In the genomic region with DNA sequence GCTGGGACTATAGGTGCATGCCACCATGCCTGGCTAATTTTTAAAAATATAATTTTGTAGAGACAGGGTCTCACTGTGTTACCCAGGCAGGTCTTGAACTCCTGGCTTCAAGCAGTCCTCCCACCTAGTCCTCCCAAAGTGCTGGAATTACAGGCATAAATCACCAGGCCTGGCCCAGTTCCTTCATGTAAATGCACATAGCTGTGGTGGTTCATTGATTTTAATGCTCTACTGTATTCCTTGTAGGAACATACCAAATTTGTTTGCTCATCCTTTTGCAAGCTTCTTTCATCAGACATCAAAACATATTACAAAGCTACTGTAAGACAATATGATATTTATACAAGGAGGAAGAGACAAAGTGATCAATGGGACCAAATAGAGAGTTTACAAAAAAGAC, we compare ENCODE assay signal across 22 cellular contexts.
"Had no signal": no experiment of that assay in that cellular context is flagged by ENCODE, and none has a peak within 500 bp of the region (broad histone marks: within the 10 kb centered on the region; RNA-seq: fewer than 3 reads in every experiment).

No MANE protein-coding gene starts in this region.

- H3K27me3 Mint-ChIP-seq: dendritic cell treated with granulocyte-macrophage colony-stimulating factor and Interleukin-4, amounts not matched to agents 40 ng/mL and 50 ng/mL, for 4 days; effector memory CD8-positive, alpha-beta T cell; stimulated activated naive B cell treated with anti-CD40 and anti-IgM and Interleukin-4, amounts not matched to agents 10 μg/mL and 1 μg/mL and 100 μg/mL, for 72 hours; stimulated activated naive CD8-positive, alpha-beta T cell treated with anti-CD3 and anti-CD28 coated beads, Interleukin-15, amount 100 ng/mL, for 72 hours had no signal

- H3K9me3 Mint-ChIP-seq: dendritic cell treated with granulocyte-macrophage colony-stimulating factor and Interleukin-4, amounts not matched to agents 40 ng/mL and 50 ng/mL, for 4 days had no signal

- ATAC-seq: effector memory CD8-positive, alpha-beta T cell; heart left ventricle; left lobe of liver; lower lobe of right lung; natural killer cell; right cardiac atrium; stimulated activated naive B cell treated with anti-CD40 and anti-IgM and Interleukin-4, amounts not matched to agents 10 μg/mL and 1 μg/mL and 100 μg/mL, for 72 hours; stimulated activated naive CD8-positive, alpha-beta T cell treated with anti-CD3 and anti-CD28 coated beads, Interleukin-15, amount 100 ng/mL, for 72 hours; upper lobe of right lung had no signal

- H3K36me3 Mint-ChIP-seq: memory B cell; natural killer cell; stimulated activated naive B cell treated with anti-CD40 and anti-IgM and Interleukin-4, amounts not matched to agents 10 μg/mL and 1 μg/mL and 100 μg/mL, for 72 hours had no signal

- H3K4me3 Mint-ChIP-seq: dendritic cell treated with granulocyte-macrophage colony-stimulating factor and Interleukin-4, amounts not matched to agents 40 ng/mL and 50 ng/mL, for 4 days; effector memory CD8-positive, alpha-beta T cell; memory B cell; mesothelial cell of epicardium; natural killer cell; neural progenitor cell; stimulated activated naive B cell treated with anti-CD40 and anti-IgM and Interleukin-4, amounts not matched to agents 10 μg/mL and 1 μg/mL and 100 μg/mL, for 72 hours; stimulated activated naive CD8-positive, alpha-beta T cell treated with anti-CD3 and anti-CD28 coated beads, Interleukin-15, amount 100 ng/mL, for 72 hours had no signal

- H3K27ac ChIP-seq: heart left ventricle, lower lobe of right lung, neural progenitor cell, ovary, spleen, testis, tibial nerve, upper lobe of right lung had no signal

- H3K27ac Mint-ChIP-seq: dendritic cell treated with granulocyte-macrophage colony-stimulating factor and Interleukin-4, amounts not matched to agents 40 ng/mL and 50 ng/mL, for 4 days; effector memory CD8-positive, alpha-beta T cell; memory B cell; mesothelial cell of epicardium; natural killer cell; neural progenitor cell; stimulated activated naive B cell treated with anti-CD40 and anti-IgM and Interleukin-4, amounts not matched to agents 10 μg/mL and 1 μg/mL and 100 μg/mL, for 72 hours; stimulated activated naive CD8-positive, alpha-beta T cell treated with anti-CD3 and anti-CD28 coated beads, Interleukin-15, amount 100 ng/mL, for 72 hours had no signal

- H3K4me1 Mint-ChIP-seq: memory B cell; mesothelial cell of epicardium; natural killer cell; neural progenitor cell; stimulated activated naive B cell treated with anti-CD40 and anti-IgM and Interleukin-4, amounts not matched to agents 10 μg/mL and 1 μg/mL and 100 μg/mL, for 72 hours; stimulated activated naive CD8-positive, alpha-beta T cell treated with anti-CD3 and anti-CD28 coated beads, Interleukin-15, amount 100 ng/mL, for 72 hours had no signal

- DNase-seq: effector memory CD8-positive, alpha-beta T cell; heart left ventricle; hippocampal formation; lower lobe of right lung; natural killer cell; nucleus accumbens; ovary; right cardiac atrium; spleen; stimulated activated CD4-positive, alpha-beta T cell treated with anti-CD3 and anti-CD28 coated beads, Interleukin-15, amount 100 ng/mL, for 24 hours; stimulated activated CD4-positive, alpha-beta T cell treated with anti-CD3 and anti-CD28 coated beads, Interleukin-1b, Interleukin-23, amount 100 ng/mL, for 48 hours; stimulated activated CD4-positive, alpha-beta T cell treated with anti-CD3 and anti-CD28 coated beads, Interleukin-4, amount 100 ng/mL, for 24 hours; stimulated activated naive B cell treated with anti-CD40 and anti-IgM and Interleukin-4, amounts not matched to agents 10 μg/mL and 1 μg/mL and 100 μg/mL, for 72 hours; stimulated activated naive CD8-positive, alpha-beta T cell treated with anti-CD3 and anti-CD28 coated beads, Interleukin-15, amount 100 ng/mL, for 72 hours; testis; upper lobe of right lung had no signal
